ENCODE assay signal across 9 cellular contexts in genomic region chr1:245153081-245153644, GRCh38. TPM values are rescaled to one million over a fixed set of nuclear protein-coding genes. Genes with fewer than 3 reads are reported as not detected.
A peak's percentile ranks its signal among the peaks of the same experiment; 100 is the strongest.
DNase-seq lines count a peak whose midpoint lies in the region; ATAC-seq and TF ChIP-seq lines count a peak whose summit lies in the region.
"Had no signal": no experiment of that assay in that cellular context is flagged by ENCODE, and none has a peak within 500 bp of the region (broad histone marks: within the 10 kb centered on the region; RNA-seq: fewer than 3 reads in every experiment).

No MANE protein-coding gene starts in this region.

- peak; percentile 57 for DNase-seq in DMS79 treated with DMSO at 0.1 percent for 48 hours (lab: John Stamatoyannopoulos, UW)
- peak; percentile 18 for DNase-seq in OCI-M2 (lab: John Stamatoyannopoulos, UW; ENCODE audit: unreplicated experiment)
- DNase-seq in activated T-cell treated with anti-CD3 and anti-CD28 coated beads for 48 hours (ENCODE audit: low read depth), result peak; percentile 55
- DNase-seq in esophagus squamous epithelium (lab: John Stamatoyannopoulos, UW), result no peak
- DNase-seq in myocyte (ENCODE audit: low read depth), result peak; percentile 77

- intact Hi-C loops in esophagus squamous epithelium (cut with DNase I), result no loop called here

- H3K27ac Mint-ChIP-seq in stimulated activated memory B cell treated with anti-CD40 and anti-IgM and Interleukin-4, amounts not matched to agents 10 μg/mL and 1 μg/mL and 100 μg/mL, for 72 hours, result peak overlapping the region; percentile 16

- peaks cover 35% of the 10 kb centered on the region for H3K4me1 Mint-ChIP-seq in stimulated activated memory B cell treated with anti-CD40 and anti-IgM and Interleukin-4, amounts not matched to agents 10 μg/mL and 1 μg/mL and 100 μg/mL, for 72 hours

- no peaks in the 10 kb centered on the region for H3K36me3 Mint-ChIP-seq in stimulated activated memory B cell treated with anti-CD40 and anti-IgM and Interleukin-4, amounts not matched to agents 10 μg/mL and 1 μg/mL and 100 μg/mL, for 72 hours

- peak overlapping the region; percentile 29 for H3K9ac ChIP-seq in HUES6 (ENCODE audit: low read length)

- no peaks in the 10 kb centered on the region for H3K9me3 Mint-ChIP-seq in stimulated activated memory B cell treated with anti-CD40 and anti-IgM and Interleukin-4, amounts not matched to agents 10 μg/mL and 1 μg/mL and 100 μg/mL, for 72 hours

- H3K4me1 ChIP-seq in HUES6 (ENCODE audit: control insufficient read depth, insufficient read depth, low read length) (peaks cover 9% of the 10 kb centered on the region), esophagus squamous epithelium (peaks cover 32 to 46% (median 37%) of the 10 kb centered on the region in 3 donors)

- H3K27me3 ChIP-seq in HUES6 (ENCODE audit: control insufficient read depth, insufficient read depth, low read length) (peaks cover 58% of the 10 kb centered on the region), esophagus squamous epithelium (peaks cover 0 to 86% (median 0%) of the 10 kb centered on the region in 4 donors)

- peaks cover 77% of the 10 kb centered on the region for H3K27me3 Mint-ChIP-seq in stimulated activated memory B cell treated with anti-CD40 and anti-IgM and Interleukin-4, amounts not matched to agents 10 μg/mL and 1 μg/mL and 100 μg/mL, for 72 hours

- no peaks in the 10 kb centered on the region for H3K9me3 ChIP-seq in HUES6 (ENCODE audit: control insufficient read depth, insufficient read depth, low read depth, low read length)
- H3K9me3 ChIP-seq in esophagus squamous epithelium, result no peaks in the 10 kb centered on the region

- H3K27ac ChIP-seq in HUES6 (ENCODE audit: low read depth, low read length), result no peak overlapping the region
- H3K27ac ChIP-seq in esophagus squamous epithelium, result no peak overlapping the region

- peak; percentile 31 to 60 (median 50) for TF ChIP-seq CTCF in esophagus squamous epithelium (IDR thresholded peaks at IDR 0.05)

- H3K4me3 ChIP-seq in HUES6 (ENCODE audit: low read depth, low read length) (peak overlapping the region; percentile 83), esophagus squamous epithelium (peak overlapping the region; percentile 48 to 79 (median 56))

- ATAC-seq in stimulated activated memory B cell treated with anti-CD40 and anti-IgM and Interleukin-4, amounts not matched to agents 10 μg/mL and 1 μg/mL and 100 μg/mL, for 72 hours, result peak; percentile 60
- no peak for ATAC-seq in GM18870 (IDR thresholded peaks at IDR 0.05; ENCODE audit: unreplicated experiment)
- ATAC-seq: left colon had no signal

- TF ChIP-seq POLR2A in esophagus squamous epithelium (IDR thresholded peaks at IDR 0.05), result no peak

- 0 to 1% methylated on average over 6 to 31 of the region's 34 CpGs for WGBS in esophagus squamous epithelium, 2 donors

- H3K4me3 Mint-ChIP-seq in stimulated activated memory B cell treated with anti-CD40 and anti-IgM and Interleukin-4, amounts not matched to agents 10 μg/mL and 1 μg/mL and 100 μg/mL, for 72 hours, result peak overlapping the region; percentile 78

- H3K36me3 ChIP-seq in HUES6 (ENCODE audit: control insufficient read depth, insufficient read depth, low read length) (no peaks in the 10 kb centered on the region), esophagus squamous epithelium (no peaks in the 10 kb centered on the region)

RNA-seq across cellular contexts. Expression of gene KIF26B, which starts 1.6 kb away (rescaled TPM):
- total RNA-seq in esophagus squamous epithelium, result 1 to 10 TPM in 2 of 4 donors, under 1 TPM in 2; 0.23 to 2.7 (median 1.0) TPM
- total RNA-seq in myocyte, result 0.83 and 1.6 TPM in 2 replicates
- 0.34 TPM for polyA plus RNA-seq in myocyte (2012)
